ENCODE assay signal across 17 cellular contexts in the genomic region with DNA sequence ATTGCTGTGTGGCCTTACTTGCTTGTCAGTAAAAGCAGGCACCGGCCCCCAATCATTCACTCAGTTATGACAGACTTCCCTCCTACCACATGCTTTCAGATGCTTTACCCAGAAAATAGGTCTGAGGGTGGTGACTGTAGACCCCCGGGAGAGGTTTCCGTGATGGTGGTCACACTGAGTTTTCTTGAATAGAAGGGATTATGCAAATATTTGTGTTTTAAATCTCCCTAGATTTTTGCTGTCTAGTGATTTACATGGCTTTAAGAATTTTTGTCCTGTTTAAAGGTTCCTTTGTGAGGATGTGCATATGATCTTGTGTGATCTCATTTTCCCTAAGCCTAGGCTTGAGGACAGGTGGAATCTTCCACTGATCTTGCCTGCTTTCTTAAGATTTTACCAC.
A peak's percentile ranks its signal among the peaks of the same experiment; 100 is the strongest.
DNase-seq lines count a peak whose midpoint lies in the region; FAIRE-seq and TF ChIP-seq lines count a peak whose summit lies in the region.
"Had no signal": no experiment of that assay in that cellular context is flagged by ENCODE, and none has a peak within 500 bp of the region (broad histone marks: within the 10 kb centered on the region; RNA-seq: fewer than 3 reads in every experiment).

No MANE protein-coding gene starts in this region.

- peak overlapping the region in 1 of 2 donors; percentile 22 for H3K4me3 ChIP-seq in ascending aorta
- no peak overlapping the region for H3K4me3 ChIP-seq in hepatocyte
- no peak overlapping the region for H3K4me3 ChIP-seq in transverse colon
- H3K4me3 ChIP-seq: GM12878, MG63 had no signal

- no peak overlapping the region for H3K4me2 ChIP-seq in hepatocyte
- H3K4me2 ChIP-seq: KMS-11 had no signal

- intact Hi-C loops in ascending aorta (cut with DNase I): no loop called here
- intact Hi-C loops in transverse colon (cut with DNase I; ENCODE audit: low total_unique reads): no loop called here

- no peak overlapping the region for H2AFZ ChIP-seq in hepatocyte

- DNase-seq in HFFc6: no peak
- no peak for DNase-seq in ascending aorta (ENCODE audit: low spot score in 2 of 2)
- no peak for DNase-seq in hepatocyte (ENCODE audit: low spot score)
- DNase-seq in transverse colon: no peak
- DNase-seq in HuH-7 (ENCODE audit: low spot score): no peak
- no peak for DNase-seq in RCC 7860 (ENCODE audit: low spot score)
- no peak for DNase-seq in Kasumi-1 (lab: John Stamatoyannopoulos, UW)
- DNase-seq: BE2C; CD4-positive, alpha-beta memory T cell; DMS79; MG63; NCI-H1105 treated with DMSO at 0.1 percent for 48 hours; NCI-H1930; NCI-H2171; NCI-H774 had no signal

- peaks cover 76% of the 10 kb centered on the region for H3K4me1 Mint-ChIP-seq in HFFc6 (ENCODE audit: low read depth)
- H3K4me1 Mint-ChIP-seq: CD4-positive, alpha-beta memory T cell had no signal

- peaks cover 99% of the 10 kb centered on the region for H3K79me2 ChIP-seq in hepatocyte

- in situ Hi-C loops in transverse colon (cut with MboI; ENCODE audit: low pct_ligation_motif_present in 1 of 4, low pct_unique_long_range_greater_than_20kb in 1 of 4, low sequenced_read_pairs in 3 of 4): no loop called here

- no peaks in the 10 kb centered on the region for H3K9me2 ChIP-seq in hepatocyte (replicated peaks; ENCODE audit: insufficient read depth)

- WGBS in hepatocyte (ENCODE audit: low lambda C conversion rate, missing lambda C conversion rate): 56% methylated on average over 3 of the region's 3 CpGs
- WGBS in transverse colon (ENCODE audit: low coverage in 1 of 2), 2 donors: 54 to 76% methylated on average over 2 to 3 of the region's 3 CpGs

- TF ChIP-seq CTCF in HFFc6 (IDR thresholded peaks at IDR 0.05) (no peak), ascending aorta (IDR thresholded peaks at IDR 0.05) (no peak), hepatocyte (IDR thresholded peaks at IDR 0.05; ENCODE audit: poor library complexity) (no peak), transverse colon (IDR thresholded peaks at IDR 0.05) (no peak)

- H3K4me1 ChIP-seq in ascending aorta (peaks cover 22 to 81% of the 10 kb centered on the region in 2 donors), hepatocyte (ENCODE audit: insufficient read depth) (peaks cover 61% of the 10 kb centered on the region), transverse colon (peaks cover 38 to 74% (median 64%) of the 10 kb centered on the region in 4 donors)

- no peak for TF ChIP-seq EP300 in transverse colon (IDR thresholded peaks at IDR 0.05; ENCODE audit: low read depth)

- peaks cover 39% of the 10 kb centered on the region for H4K20me1 ChIP-seq in hepatocyte (ENCODE audit: insufficient read depth, poor library complexity, severe bottlenecking)

- H3K27ac Mint-ChIP-seq in HFFc6: peak overlapping the region; percentile 82; the same call in 1 of the 2 replicates
- H3K27ac Mint-ChIP-seq: CD4-positive, alpha-beta memory T cell had no signal

- H3K27me3 ChIP-seq in ascending aorta: no peaks in the 10 kb centered on the region
- H3K27me3 ChIP-seq in hepatocyte: no peaks in the 10 kb centered on the region
- no peaks in the 10 kb centered on the region for H3K27me3 ChIP-seq in transverse colon
- H3K27me3 ChIP-seq: BE2C, MG63 had no signal

- no peak for FAIRE-seq in RCC 7860 (lab: Jason Lieb, UNC)
- FAIRE-seq: GM12878 had no signal

- no peak overlapping the region; the same call in 1 of the 2 replicates for H3K4me3 Mint-ChIP-seq in HFFc6
- H3K4me3 Mint-ChIP-seq: CD4-positive, alpha-beta memory T cell had no signal

- H3K9me3 ChIP-seq in ascending aorta: no peaks in the 10 kb centered on the region
- no peaks in the 10 kb centered on the region for H3K9me3 ChIP-seq in hepatocyte (ENCODE audit: low read depth)
- no peaks in the 10 kb centered on the region for H3K9me3 ChIP-seq in transverse colon
- H3K9me3 ChIP-seq: BE2C, MG63 had no signal

- H3K36me3 ChIP-seq in ascending aorta: peaks cover 0 to 12% of the 10 kb centered on the region in 2 donors
- H3K36me3 ChIP-seq in hepatocyte (replicated peaks; ENCODE audit: insufficient read depth, low read depth): no peaks in the 10 kb centered on the region
- H3K36me3 ChIP-seq in transverse colon: no peaks in the 10 kb centered on the region

- H3K27me3 Mint-ChIP-seq in HFFc6 (ENCODE audit: insufficient read depth): peaks cover 4% of the 10 kb centered on the region; the same call in 1 of the 2 replicates
- H3K27me3 Mint-ChIP-seq: CD4-positive, alpha-beta memory T cell had no signal

- TF ChIP-seq POLR2A in transverse colon (IDR thresholded peaks at IDR 0.05): no peak

- H3K27ac ChIP-seq in ascending aorta (peak overlapping the region; percentile 65 to 99), hepatocyte (peak overlapping the region; percentile 17), transverse colon (peak overlapping the region; percentile 18 to 77 (median 62))
- H3K27ac ChIP-seq: KMS-11 had no signal

- H3K36me3 Mint-ChIP-seq in HFFc6 (ENCODE audit: low read depth): peaks cover 46% of the 10 kb centered on the region

- no peaks in the 10 kb centered on the region for H3K9me3 Mint-ChIP-seq in HFFc6
- H3K9me3 Mint-ChIP-seq: CD4-positive, alpha-beta memory T cell had no signal

Comparison
In these comparisons a context has a peak if more than half of its experiments do, and no peak if none do; other contexts are left out.
1. H3K27ac ChIP-seq: peak in every context shown above with its lines; median percentile 82 in ascending aorta; 62 in transverse colon; 17 in hepatocyte.